16 cellular contexts compared by ENCODE assay signal in genomic region chr2:20455076-20455587, GRCh38.
"Had no signal": no experiment of that assay in that cellular context is flagged by ENCODE, and none has a peak within 500 bp of the region (broad histone marks: within the 10 kb centered on the region; RNA-seq: fewer than 3 reads in every experiment).

No MANE protein-coding gene starts in this region.

- ATAC-seq: activated CD4-positive, CD25-positive, alpha-beta regulatory T cell treated with anti-CD3 and anti-CD28 coated beads, Interleukin-2, amount 50 U/mL, for 24 hours; activated T-cell treated with anti-CD3 and anti-CD28 coated beads, Interleukin-2, amount 50 U/mL, for 72 hours; mucosa of descending colon; naive thymus-derived CD8-positive, alpha-beta T cell; right lobe of liver had no signal

- H3K36me3 Mint-ChIP-seq: type B pancreatic cell had no signal

- H3K27me3 ChIP-seq: right lobe of liver had no signal

- H3K9me3 Mint-ChIP-seq: naive thymus-derived CD8-positive, alpha-beta T cell; T-helper 2 cell treated with Interferon-gamma antibody and Interleukin-4, amounts not matched to agents 5 μg/mL and 100 μg/mL, for 36 hours had no signal

- H3K9me3 ChIP-seq: mucosa of descending colon, prostate gland, right lobe of liver had no signal

- H3K4me1 ChIP-seq: prostate gland had no signal

- H3K4me3 ChIP-seq: mucosa of descending colon, prostate gland, right lobe of liver had no signal

- H3K36me3 ChIP-seq: prostate gland, right lobe of liver had no signal

- H3K4me3 Mint-ChIP-seq: activated T-cell treated with anti-CD3 and anti-CD28 coated beads, Interleukin-2, amount 50 U/mL, for 72 hours; naive thymus-derived CD8-positive, alpha-beta T cell; T-helper 2 cell treated with Interferon-gamma antibody and Interleukin-4, amounts not matched to agents 5 μg/mL and 100 μg/mL, for 36 hours; type B pancreatic cell had no signal

- DNase-seq: activated naive CD4-positive, alpha-beta T cell treated with Interleukin-2 at 50 U/mL for 16 hours; activated T-cell treated with anti-CD3 and anti-CD28 coated beads, Interleukin-2, amount 50 U/mL, for 72 hours; central memory CD4-positive, alpha-beta T cell; cortex of kidney; effector memory CD4-positive, alpha-beta T cell; hippocampal formation; mucosa of descending colon; naive thymus-derived CD8-positive, alpha-beta T cell; nucleus accumbens; right lobe of liver; stimulated activated CD4-positive, alpha-beta T cell treated with anti-CD3 and anti-CD28 coated beads, Interleukin-2, amount 100 ng/mL, for 24 hours had no signal

- H3K27ac ChIP-seq: epithelial cell of prostate, right lobe of liver had no signal

- H3K27ac Mint-ChIP-seq: activated T-cell treated with anti-CD3 and anti-CD28 coated beads, Interleukin-2, amount 50 U/mL, for 72 hours; naive thymus-derived CD8-positive, alpha-beta T cell; T-helper 2 cell treated with Interferon-gamma antibody and Interleukin-4, amounts not matched to agents 5 μg/mL and 100 μg/mL, for 36 hours; type B pancreatic cell had no signal

- H3K4me1 Mint-ChIP-seq: naive thymus-derived CD8-positive, alpha-beta T cell had no signal
